Comparison of ENCODE assay signal across 11 cellular contexts in the genomic region with DNA sequence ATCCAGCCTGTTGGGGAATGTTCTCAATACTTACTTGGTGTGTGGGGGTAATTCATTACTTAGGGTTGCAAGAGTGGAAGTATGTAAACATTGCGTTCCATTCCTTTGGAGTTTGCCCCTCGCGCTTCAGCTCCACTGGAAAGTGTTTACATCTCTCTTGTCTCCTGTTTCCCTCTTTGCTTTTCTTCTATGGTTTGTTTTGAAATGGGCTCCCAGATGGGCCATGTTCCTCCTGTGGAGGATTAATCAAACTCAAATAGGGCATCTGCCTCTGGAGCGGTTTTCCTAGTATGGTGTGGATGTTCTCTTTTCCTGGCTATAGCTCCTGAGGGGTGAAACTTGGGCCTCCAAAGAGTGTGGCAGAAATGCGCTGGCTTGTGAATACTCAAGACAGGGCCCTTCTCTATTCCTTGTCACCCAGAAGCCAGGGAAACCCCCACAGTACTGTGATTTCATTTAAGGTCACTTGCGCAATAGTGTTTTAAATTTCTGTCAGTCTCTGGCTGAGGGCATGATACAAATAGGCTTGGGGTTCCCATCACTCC. TPM values are rescaled to one million over a fixed set of nuclear protein-coding genes. Genes with fewer than 3 reads are reported as not detected.
A peak's percentile ranks its signal among the peaks of the same experiment; 100 is the strongest.
DNase-seq lines count a peak whose midpoint lies in the region; ATAC-seq and TF ChIP-seq lines count a peak whose summit lies in the region.
"Had no signal": no experiment of that assay in that cellular context is flagged by ENCODE, and none has a peak within 500 bp of the region (broad histone marks: within the 10 kb centered on the region; RNA-seq: fewer than 3 reads in every experiment).

No MANE protein-coding gene starts in this region.

- H3K27ac Mint-ChIP-seq in activated CD4-positive, alpha-beta memory T cell treated with anti-CD3 and anti-CD28 coated beads for 36 hours, result peak overlapping the region; percentile 31
- no peak overlapping the region for H3K27ac Mint-ChIP-seq in activated CD4-positive, alpha-beta memory T cell treated with anti-CD3 and anti-CD28 coated beads, Interleukin-2, amount 10 ng/mL, durations not matched to agents 7 days and 5 days
- H3K27ac Mint-ChIP-seq in stimulated activated naive CD8-positive, alpha-beta T cell treated with anti-CD3 and anti-CD28 coated beads, Interleukin-15, Interleukin-2, amounts not matched to agents 100 ng/mL and 50 ng/mL, for 24 hours, result peak overlapping the region; percentile 26
- H3K27ac Mint-ChIP-seq in activated CD4-positive, alpha-beta T cell treated with anti-CD3 and anti-CD28 coated beads, Interleukin-2, amount 10 ng/mL, durations not matched to agents 7 days and 5 days, result no peak overlapping the region

- peaks cover 84% of the 10 kb centered on the region for H3K4me1 Mint-ChIP-seq in activated CD4-positive, alpha-beta memory T cell treated with anti-CD3 and anti-CD28 coated beads for 36 hours (ENCODE audit: low read depth)
- H3K4me1 Mint-ChIP-seq in activated CD4-positive, alpha-beta memory T cell treated with anti-CD3 and anti-CD28 coated beads, Interleukin-2, amount 10 ng/mL, durations not matched to agents 7 days and 5 days, result peaks cover 37% of the 10 kb centered on the region
- H3K4me1 Mint-ChIP-seq in stimulated activated naive CD8-positive, alpha-beta T cell treated with anti-CD3 and anti-CD28 coated beads, Interleukin-15, Interleukin-2, amounts not matched to agents 100 ng/mL and 50 ng/mL, for 24 hours (ENCODE audit: low read depth), result peaks cover 89% of the 10 kb centered on the region
- H3K4me1 Mint-ChIP-seq in activated CD4-positive, alpha-beta T cell treated with anti-CD3 and anti-CD28 coated beads, Interleukin-2, amount 10 ng/mL, durations not matched to agents 7 days and 5 days, result peaks cover 67% of the 10 kb centered on the region

- no peak overlapping the region for H3K4me3 ChIP-seq in Panc1 (ENCODE audit: low read depth in 2 of 2, low read length in 2 of 2)

- no peak for DNase-seq in activated CD4-positive, alpha-beta memory T cell treated with anti-CD3 and anti-CD28 coated beads for 36 hours
- DNase-seq in activated CD4-positive, alpha-beta memory T cell treated with anti-CD3 and anti-CD28 coated beads, Interleukin-2, amount 10 ng/mL, durations not matched to agents 7 days and 5 days, result no peak
- DNase-seq in Panc1 (ENCODE audit: low read depth, low spot score), result no peak
- DNase-seq in left kidney (ENCODE audit: low read depth, low spot score), result peak; percentile 46
- no peak for DNase-seq in stimulated activated CD4-positive, alpha-beta T cell treated with anti-CD3 and anti-CD28 coated beads, Interleukin-12 subunit alpha, Interleukin-12 subunit beta, amount 100 ng/mL, for 4 hours
- no peak for DNase-seq in NCI-H1092 treated with DMSO at 0.1 percent for 48 hours (lab: John Stamatoyannopoulos, UW)
- no peak for DNase-seq in activated CD4-positive, alpha-beta T cell treated with anti-CD3 and anti-CD28 coated beads, Interleukin-2, amount 10 ng/mL, durations not matched to agents 7 days and 5 days
- DNase-seq: activated CD4-positive, alpha-beta T cell treated with anti-CD3 and anti-CD28 coated beads, Interleukin-2, amount 50 U/mL, for 4 hours; NCI-H446; SHP77 treated with DMSO at 0.1 percent for 48 hours had no signal

- CTCF ChIA-PET in activated CD4-positive, alpha-beta memory T cell treated with anti-CD3 and anti-CD28 coated beads for 36 hours (lab: Charles Lee), result interaction anchor here (1.3 kb wide), 1 partner anchor 10 kb away, joined by 5 read pairs; no protein-coding TSS in a partner anchor
- CTCF ChIA-PET in activated CD4-positive, alpha-beta memory T cell treated with anti-CD3 and anti-CD28 coated beads, Interleukin-2, amount 10 ng/mL, durations not matched to agents 7 days and 5 days (lab: Charles Lee), result no interaction called here
- CTCF ChIA-PET in Panc1 (lab: Charles Lee), result no interaction called here
- CTCF ChIA-PET in activated CD4-positive, alpha-beta T cell treated with anti-CD3 and anti-CD28 coated beads, Interleukin-2, amount 10 ng/mL, durations not matched to agents 7 days and 5 days (lab: Charles Lee), result no interaction called here

- H3K36me3 Mint-ChIP-seq in activated CD4-positive, alpha-beta memory T cell treated with anti-CD3 and anti-CD28 coated beads for 36 hours, result peaks cover 84% of the 10 kb centered on the region
- peaks cover 98% of the 10 kb centered on the region for H3K36me3 Mint-ChIP-seq in activated CD4-positive, alpha-beta memory T cell treated with anti-CD3 and anti-CD28 coated beads, Interleukin-2, amount 10 ng/mL, durations not matched to agents 7 days and 5 days (ENCODE audit: low read depth)
- peaks cover 99% of the 10 kb centered on the region for H3K36me3 Mint-ChIP-seq in stimulated activated naive CD8-positive, alpha-beta T cell treated with anti-CD3 and anti-CD28 coated beads, Interleukin-15, Interleukin-2, amounts not matched to agents 100 ng/mL and 50 ng/mL, for 24 hours (ENCODE audit: low read depth)
- H3K36me3 Mint-ChIP-seq in activated CD4-positive, alpha-beta T cell treated with anti-CD3 and anti-CD28 coated beads, Interleukin-2, amount 10 ng/mL, durations not matched to agents 7 days and 5 days (ENCODE audit: low read depth), result peaks cover 94% of the 10 kb centered on the region

- H3K9me3 Mint-ChIP-seq in activated CD4-positive, alpha-beta memory T cell treated with anti-CD3 and anti-CD28 coated beads for 36 hours, result no peaks in the 10 kb centered on the region
- no peaks in the 10 kb centered on the region for H3K9me3 Mint-ChIP-seq in activated CD4-positive, alpha-beta memory T cell treated with anti-CD3 and anti-CD28 coated beads, Interleukin-2, amount 10 ng/mL, durations not matched to agents 7 days and 5 days
- no peaks in the 10 kb centered on the region for H3K9me3 Mint-ChIP-seq in stimulated activated naive CD8-positive, alpha-beta T cell treated with anti-CD3 and anti-CD28 coated beads, Interleukin-15, Interleukin-2, amounts not matched to agents 100 ng/mL and 50 ng/mL, for 24 hours
- peaks cover 2% of the 10 kb centered on the region for H3K9me3 Mint-ChIP-seq in activated CD4-positive, alpha-beta T cell treated with anti-CD3 and anti-CD28 coated beads, Interleukin-2, amount 10 ng/mL, durations not matched to agents 7 days and 5 days

- H3K9me3 ChIP-seq in Panc1 (ENCODE audit: control insufficient read depth, insufficient read depth, low read depth, low read length), result no peaks in the 10 kb centered on the region

- peak; percentile 18; the same call in 1 of the 2 replicates for ATAC-seq in Panc1

- BruUV-seq in Panc1 (replicated peaks; lab: Mats Ljungman, UMichigan), result no TSS peak

- peak overlapping the region; percentile 86 for H3K27ac ChIP-seq in Panc1 (ENCODE audit: low read length)

- intact Hi-C loops in activated CD4-positive, alpha-beta memory T cell treated with anti-CD3 and anti-CD28 coated beads for 36 hours (cut with micrococcal nuclease), result no loop called here
- intact Hi-C loops in Panc1 (cut with micrococcal nuclease; ENCODE audit: unreplicated experiment), result no loop called here

- POLR2A ChIA-PET in activated CD4-positive, alpha-beta memory T cell treated with anti-CD3 and anti-CD28 coated beads for 36 hours (lab: Charles Lee), result interaction anchor here (1.1 kb wide), 1 partner anchor 150 kb away, joined by 3 read pairs; no protein-coding TSS in a partner anchor
- POLR2A ChIA-PET in activated CD4-positive, alpha-beta memory T cell treated with anti-CD3 and anti-CD28 coated beads, Interleukin-2, amount 10 ng/mL, durations not matched to agents 7 days and 5 days (lab: Charles Lee), result interaction anchor here (1.2 to 1.4 kb wide), 2 partner anchors 13 to 24 kb away, joined by 3 to 4 read pairs; no protein-coding TSS in a partner anchor
- POLR2A ChIA-PET in Panc1 (lab: Charles Lee), result interaction anchor here (0.9 kb wide), 1 partner anchor 10 kb away, joined by 3 read pairs; no protein-coding TSS in a partner anchor
- POLR2A ChIA-PET in activated CD4-positive, alpha-beta T cell treated with anti-CD3 and anti-CD28 coated beads, Interleukin-2, amount 10 ng/mL, durations not matched to agents 7 days and 5 days (lab: Charles Lee), result no interaction called here

- no peaks in the 10 kb centered on the region for H3K27me3 Mint-ChIP-seq in activated CD4-positive, alpha-beta memory T cell treated with anti-CD3 and anti-CD28 coated beads for 36 hours
- H3K27me3 Mint-ChIP-seq in activated CD4-positive, alpha-beta memory T cell treated with anti-CD3 and anti-CD28 coated beads, Interleukin-2, amount 10 ng/mL, durations not matched to agents 7 days and 5 days, result no peaks in the 10 kb centered on the region
- H3K27me3 Mint-ChIP-seq in stimulated activated naive CD8-positive, alpha-beta T cell treated with anti-CD3 and anti-CD28 coated beads, Interleukin-15, Interleukin-2, amounts not matched to agents 100 ng/mL and 50 ng/mL, for 24 hours, result no peaks in the 10 kb centered on the region
- no peaks in the 10 kb centered on the region for H3K27me3 Mint-ChIP-seq in activated CD4-positive, alpha-beta T cell treated with anti-CD3 and anti-CD28 coated beads, Interleukin-2, amount 10 ng/mL, durations not matched to agents 7 days and 5 days

- peaks cover 98% of the 10 kb centered on the region for H3K4me1 ChIP-seq in Panc1 (ENCODE audit: control insufficient read depth, insufficient read depth, low read length)

- no peak overlapping the region for H3K4me3 Mint-ChIP-seq in activated CD4-positive, alpha-beta memory T cell treated with anti-CD3 and anti-CD28 coated beads for 36 hours
- no peak overlapping the region for H3K4me3 Mint-ChIP-seq in activated CD4-positive, alpha-beta memory T cell treated with anti-CD3 and anti-CD28 coated beads, Interleukin-2, amount 10 ng/mL, durations not matched to agents 7 days and 5 days
- no peak overlapping the region for H3K4me3 Mint-ChIP-seq in stimulated activated naive CD8-positive, alpha-beta T cell treated with anti-CD3 and anti-CD28 coated beads, Interleukin-15, Interleukin-2, amounts not matched to agents 100 ng/mL and 50 ng/mL, for 24 hours
- no peak overlapping the region for H3K4me3 Mint-ChIP-seq in activated CD4-positive, alpha-beta T cell treated with anti-CD3 and anti-CD28 coated beads, Interleukin-2, amount 10 ng/mL, durations not matched to agents 7 days and 5 days

- H3K27me3 ChIP-seq in Panc1 (ENCODE audit: control insufficient read depth, insufficient read depth, low read length), result no peaks in the 10 kb centered on the region

- peaks cover 76% of the 10 kb centered on the region for H3K36me3 ChIP-seq in Panc1 (ENCODE audit: control insufficient read depth, insufficient read depth, low read length)

- no peak for TF ChIP-seq CTCF in Panc1 (IDR thresholded peaks at IDR 0.05)

- in situ Hi-C loops in Panc1 (cut with HindIII; ENCODE audit: low pct_unique_long_range_greater_than_20kb, low sequenced_read_pairs), result no loop called here

RNA-seq across cellular contexts. Expression of a gene that starts 51.9 kb away (rescaled TPM):
- total RNA-seq in activated CD4-positive, alpha-beta memory T cell treated with anti-CD3 and anti-CD28 coated beads for 36 hours, result 100 to 1,000 TPM; 440 to 442 TPM
- 100 to 1,000 TPM; 634 to 645 TPM for total RNA-seq in activated CD4-positive, alpha-beta memory T cell treated with anti-CD3 and anti-CD28 coated beads, Interleukin-2, amount 10 ng/mL, durations not matched to agents 7 days and 5 days
- 1,819 TPM for total RNA-seq in Panc1 (2021; ENCODE audit: unreplicated experiment)
- polyA plus RNA-seq in Panc1 (2012; ENCODE audit: insufficient read length), result 1,270 TPM
- total RNA-seq in activated CD4-positive, alpha-beta T cell treated with anti-CD3 and anti-CD28 coated beads, Interleukin-2, amount 10 ng/mL, durations not matched to agents 7 days and 5 days, result 100 to 1,000 TPM; 518 to 534 TPM

Comparison
In these comparisons a context has a peak if more than half of its experiments do, and no peak if none do; other contexts are left out.
1. H3K27ac Mint-ChIP-seq: peak in activated CD4-positive, alpha-beta memory T cell treated with anti-CD3 and anti-CD28 coated beads for 36 hours (single experiment) and stimulated activated naive CD8-positive, alpha-beta T cell treated with anti-CD3 and anti-CD28 coated beads, Interleukin-15, Interleukin-2, amounts not matched to agents 100 ng/mL and 50 ng/mL, for 24 hours (single experiment); none in activated CD4-positive, alpha-beta memory T cell treated with anti-CD3 and anti-CD28 coated beads, Interleukin-2, amount 10 ng/mL, durations not matched to agents 7 days and 5 days (single experiment) and activated CD4-positive, alpha-beta T cell treated with anti-CD3 and anti-CD28 coated beads, Interleukin-2, amount 10 ng/mL, durations not matched to agents 7 days and 5 days (single experiment).